1 cellular context compared by ENCODE assay signal in the genomic region with DNA sequence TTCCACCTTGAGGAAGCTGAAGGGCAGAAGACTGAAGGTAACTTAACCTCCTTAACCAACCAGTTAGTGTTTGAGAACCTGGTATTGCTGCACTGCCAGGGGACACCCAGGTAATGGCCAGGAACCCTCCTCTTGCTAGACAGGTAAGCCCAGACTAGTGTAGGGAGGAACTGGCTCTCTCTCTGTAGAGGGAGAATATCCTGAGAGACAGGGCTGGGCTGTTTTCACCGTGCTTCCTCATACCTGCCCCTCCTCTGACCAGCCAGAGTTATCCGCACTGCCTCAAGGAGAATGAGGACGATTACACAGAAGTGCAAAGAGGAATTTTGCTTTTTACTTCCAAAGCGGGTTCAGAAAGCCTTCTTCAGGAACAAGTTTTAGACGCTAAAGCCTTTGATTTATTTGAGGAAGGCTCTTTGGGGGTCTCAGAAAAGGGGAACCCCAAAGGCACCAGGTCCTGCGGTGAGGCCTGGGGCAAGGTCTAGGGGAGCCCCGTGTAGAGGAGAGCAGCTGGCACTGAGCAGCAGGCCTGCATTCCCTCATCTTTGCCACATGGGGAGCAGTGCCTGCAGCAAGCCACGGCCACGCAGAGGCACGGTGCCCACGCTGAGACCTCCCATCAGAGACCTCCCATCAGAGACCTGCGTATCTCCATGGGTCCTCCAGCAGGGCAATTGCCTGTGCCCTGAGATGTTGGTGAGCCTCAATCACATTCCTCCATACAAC.
A peak's percentile ranks its signal among the peaks of the same experiment; 100 is the strongest.
TF ChIP-seq lines count a peak whose summit lies in the region.

No MANE protein-coding gene starts in this region.

TF ChIP-seq in HepG2, 621 proteins besides CTCF, POLR2A, EP300 and RAD21:
- 0 out of 2 replicates have a peak, but pooled peaks have one; percentile 24 for TF ChIP-seq KDM5B (CRISPR knock-in tag; IDR thresholded peaks at IDR 0.05; ENCODE audit: borderline replicate concordance)
- no peak for TF ChIP-seq ZKSCAN8 (CRISPR knock-in tag; IDR thresholded peaks at IDR 0.05; ENCODE audit: borderline replicate concordance)
